1 cellular context compared by ENCODE assay signal in genomic region chr17:81083125-81083765, GRCh38.
TF ChIP-seq lines count a peak whose summit lies in the region.

No MANE protein-coding gene starts in this region.

TF ChIP-seq in HepG2, 621 proteins besides CTCF, POLR2A, EP300 and RAD21 (continued from another document and continues in another):
- TF ChIP-seq ZHX1 (CRISPR knock-in tag; IDR thresholded peaks at IDR 0.05; ENCODE audit: low read depth) (peak; percentile 70; the same call in 1 of the 2 replicates), HIC2 (CRISPR knock-in tag; IDR thresholded peaks at IDR 0.05; ENCODE audit: low read depth) (peak; percentile 88), YY1 (IDR thresholded peaks at IDR 0.05; ENCODE audit: insufficient read depth, insufficient replicate concordance, low read depth, low read length) (peak; percentile 80), SP1 (IDR thresholded peaks at IDR 0.05) (no peak), SP1 (CRISPR knock-in tag; IDR thresholded peaks at IDR 0.05) (peak; percentile 51), ZNF724P (CRISPR knock-in tag; IDR thresholded peaks at IDR 0.05; ENCODE audit: borderline replicate concordance) (0 out of 2 replicates have a peak, but pooled peaks have one; percentile 76), ZNF484 (CRISPR knock-in tag; IDR thresholded peaks at IDR 0.05; ENCODE audit: borderline replicate concordance, low read depth) (0 out of 2 replicates have a peak, but pooled peaks have one; percentile 70), STAT6 (CRISPR knock-in tag; IDR thresholded peaks at IDR 0.05; ENCODE audit: borderline replicate concordance) (peak; percentile 86; the same call in 1 of the 2 replicates), ZNF343 (CRISPR knock-in tag; IDR thresholded peaks at IDR 0.05) (peak; percentile 95), TMF1 (CRISPR knock-in tag; IDR thresholded peaks at IDR 0.05; ENCODE audit: low read depth) (no peak; the same call in 1 of the 2 replicates), GABPB1 (CRISPR knock-in tag; IDR thresholded peaks at IDR 0.05) (peak; percentile 92), KLF11 (CRISPR knock-in tag; IDR thresholded peaks at IDR 0.05) (peak; percentile 91; the same call in 1 of the 2 replicates), KAT2B (IDR thresholded peaks at IDR 0.05; ENCODE audit: borderline replicate concordance, low read depth, low read length) (no peak), SNAPC5 (CRISPR knock-in tag; IDR thresholded peaks at IDR 0.05; ENCODE audit: borderline replicate concordance) (no peak; the same call in 1 of the 2 replicates), ZNF264 (CRISPR knock-in tag; IDR thresholded peaks at IDR 0.05) (peak; percentile 98), KMT2A (CRISPR knock-in tag; IDR thresholded peaks at IDR 0.05) (peak; percentile 74), ELF3 (CRISPR knock-in tag; IDR thresholded peaks at IDR 0.05) (peak; percentile 99), ZNF772 (CRISPR knock-in tag; IDR thresholded peaks at IDR 0.05) (peak; percentile 100), HHEX (CRISPR knock-in tag; IDR thresholded peaks at IDR 0.05) (no peak), ZBTB39 (CRISPR knock-in tag; IDR thresholded peaks at IDR 0.05) (no peak), ZNF251 (CRISPR knock-in tag; IDR thresholded peaks at IDR 0.05) (peak; percentile 69), MATR3 (CRISPR knock-in tag; IDR thresholded peaks at IDR 0.05) (no peak), ZBTB44 (CRISPR knock-in tag; IDR thresholded peaks at IDR 0.05) (no peak), BCLAF1 (IDR thresholded peaks at IDR 0.05) (no peak), RFXAP (CRISPR knock-in tag; IDR thresholded peaks at IDR 0.05; ENCODE audit: borderline replicate concordance) (peak; percentile 95), ZNF331 (CRISPR knock-in tag; IDR thresholded peaks at IDR 0.05) (peak; percentile 93), ZFP37 (CRISPR knock-in tag; IDR thresholded peaks at IDR 0.05; ENCODE audit: borderline replicate concordance) (peak; percentile 97; the same call in 1 of the 2 replicates), YEATS2 (CRISPR knock-in tag; IDR thresholded peaks at IDR 0.05; ENCODE audit: borderline replicate concordance) (peak; percentile 89; the same call in 1 of the 2 replicates), KLF12 (CRISPR knock-in tag; IDR thresholded peaks at IDR 0.05; ENCODE audit: borderline replicate concordance) (peak; percentile 95), SIN3A (IDR thresholded peaks at IDR 0.05; ENCODE audit: borderline replicate concordance, low read depth, low read length) (peak; percentile 94), ZNF503 (CRISPR knock-in tag; IDR thresholded peaks at IDR 0.05) (peak; percentile 97), BCL3 (CRISPR knock-in tag; IDR thresholded peaks at IDR 0.05) (peak; percentile 81), NFYB (CRISPR knock-in tag; IDR thresholded peaks at IDR 0.05) (0 out of 2 replicates have a peak, but pooled peaks have one; percentile 47), SNAPC2 (CRISPR knock-in tag; IDR thresholded peaks at IDR 0.05) (no peak; the same call in none of the 2 replicates), NFRKB (IDR thresholded peaks at IDR 0.05) (no peak), ZSCAN21 (CRISPR knock-in tag; IDR thresholded peaks at IDR 0.05; ENCODE audit: borderline replicate concordance) (peak; percentile 91), SKI (IDR thresholded peaks at IDR 0.05; ENCODE audit: partially characterized antibody) (no peak), PPARG (CRISPR knock-in tag; conservative IDR thresholded peaks at IDR 0.05) (peak; percentile 90), HIVEP1 (CRISPR knock-in tag; IDR thresholded peaks at IDR 0.05) (peak; percentile 97), ZNF891 (CRISPR knock-in tag; IDR thresholded peaks at IDR 0.05) (peak; percentile 78; the same call in 1 of the 2 replicates), HNF4G (IDR thresholded peaks at IDR 0.05; ENCODE audit: borderline replicate concordance, low read depth, low read length) (peak; percentile 33; the same call in 1 of the 2 replicates), HNF4G (CRISPR knock-in tag; IDR thresholded peaks at IDR 0.05; ENCODE audit: borderline replicate concordance, low read depth) (peak; percentile 24; the same call in 1 of the 2 replicates), NR3C1 (CRISPR knock-in tag; IDR thresholded peaks at IDR 0.05) (no peak), NBN (conservative IDR thresholded peaks at IDR 0.05) (no peak), FOXC1 (CRISPR knock-in tag; IDR thresholded peaks at IDR 0.05; ENCODE audit: borderline replicate concordance) (peak; percentile 88), ZNF816 (CRISPR knock-in tag; IDR thresholded peaks at IDR 0.05; ENCODE audit: borderline replicate concordance) (peak; percentile 93; the same call in 1 of the 2 replicates)
